In the genomic region with DNA sequence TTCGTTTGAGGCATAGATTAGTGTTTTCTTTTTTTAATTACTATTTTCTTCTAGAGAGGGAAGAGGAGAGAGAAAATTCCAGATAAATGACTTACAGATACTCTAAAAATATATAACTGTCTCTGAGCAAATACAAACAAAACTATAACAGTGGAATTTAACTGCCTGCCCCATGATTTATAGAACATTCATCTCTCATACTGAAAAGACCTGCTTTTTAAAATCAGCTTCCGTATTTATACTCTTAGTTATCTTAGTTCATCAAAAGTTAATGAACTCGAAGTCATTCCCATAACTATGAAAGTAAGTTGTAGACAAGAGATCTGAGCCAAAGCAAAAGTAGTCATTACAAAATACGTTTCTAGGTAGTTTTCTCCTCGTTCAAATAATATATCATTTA, we compare ENCODE assay signal across 22 cellular contexts.
DNase-seq lines count a peak whose midpoint lies in the region; ATAC-seq and TF ChIP-seq lines count a peak whose summit lies in the region.
"Had no signal": no experiment of that assay in that cellular context is flagged by ENCODE, and none has a peak within 500 bp of the region (broad histone marks: within the 10 kb centered on the region; RNA-seq: fewer than 3 reads in every experiment).

No MANE protein-coding gene starts in this region.

- H3K27ac Mint-ChIP-seq in activated CD8-positive, alpha-beta T cell treated with anti-CD3 and anti-CD28 coated beads, Interleukin-2, amount 10 ng/mL, durations not matched to agents 7 days and 5 days = no peak overlapping the region
- H3K27ac Mint-ChIP-seq: activated CD4-positive, alpha-beta T cell treated with anti-CD3 and anti-CD28 coated beads for 36 hours; activated T-cell treated with anti-CD3 and anti-CD28 coated beads, Interleukin-2, amount 50 U/mL, for 24 hours; CD8-positive, alpha-beta memory T cell; T-helper 2 cell treated with Interferon-gamma antibody and Interleukin-4, amounts not matched to agents 5 μg/mL and 100 μg/mL, for 36 hours had no signal

- no peaks in the 10 kb centered on the region for H3K9me3 Mint-ChIP-seq in activated CD8-positive, alpha-beta T cell treated with anti-CD3 and anti-CD28 coated beads, Interleukin-2, amount 10 ng/mL, durations not matched to agents 7 days and 5 days (ENCODE audit: insufficient read depth)
- H3K9me3 Mint-ChIP-seq: activated T-cell treated with anti-CD3 and anti-CD28 coated beads, Interleukin-2, amount 50 U/mL, for 24 hours; CD8-positive, alpha-beta memory T cell; T-helper 2 cell treated with Interferon-gamma antibody and Interleukin-4, amounts not matched to agents 5 μg/mL and 100 μg/mL, for 36 hours had no signal

- no peaks in the 10 kb centered on the region for H3K36me3 Mint-ChIP-seq in activated CD8-positive, alpha-beta T cell treated with anti-CD3 and anti-CD28 coated beads, Interleukin-2, amount 10 ng/mL, durations not matched to agents 7 days and 5 days (ENCODE audit: low read depth)

- no peak for TF ChIP-seq POLR2A in right lobe of liver (IDR thresholded peaks at IDR 0.05)
- TF ChIP-seq POLR2A in stomach (IDR thresholded peaks at IDR 0.05) = no peak

- H3K4me3 Mint-ChIP-seq in activated CD8-positive, alpha-beta T cell treated with anti-CD3 and anti-CD28 coated beads, Interleukin-2, amount 10 ng/mL, durations not matched to agents 7 days and 5 days = no peak overlapping the region
- H3K4me3 Mint-ChIP-seq: activated CD4-positive, alpha-beta T cell treated with anti-CD3 and anti-CD28 coated beads for 36 hours; activated T-cell treated with anti-CD3 and anti-CD28 coated beads, Interleukin-2, amount 50 U/mL, for 24 hours; T-helper 2 cell treated with Interferon-gamma antibody and Interleukin-4, amounts not matched to agents 5 μg/mL and 100 μg/mL, for 36 hours had no signal

- H3K27me3 Mint-ChIP-seq in activated CD8-positive, alpha-beta T cell treated with anti-CD3 and anti-CD28 coated beads, Interleukin-2, amount 10 ng/mL, durations not matched to agents 7 days and 5 days (ENCODE audit: low read depth) = no peaks in the 10 kb centered on the region

- H3K4me2 ChIP-seq in BLaER1 = peak overlapping the region; percentile 88
- H3K4me2 ChIP-seq: smooth muscle cell had no signal

- peak overlapping the region; percentile 77 for H3K9ac ChIP-seq in BLaER1

- H3K27ac ChIP-seq in BLaER1 (peak overlapping the region; percentile 70), ascending aorta (peak overlapping the region; percentile 91 to 95), right lobe of liver (peak overlapping the region in 2 of 3 donors; percentile 5 to 10), stomach (peak overlapping the region in 3 of 5 donors; percentile 18 to 79 (median 72))
- H3K27ac ChIP-seq: neutrophil, psoas muscle had no signal

- H3K4me1 Mint-ChIP-seq in activated CD8-positive, alpha-beta T cell treated with anti-CD3 and anti-CD28 coated beads, Interleukin-2, amount 10 ng/mL, durations not matched to agents 7 days and 5 days (ENCODE audit: low read depth) = no peaks in the 10 kb centered on the region
- H3K4me1 Mint-ChIP-seq: activated CD4-positive, alpha-beta T cell treated with anti-CD3 and anti-CD28 coated beads for 36 hours; CD8-positive, alpha-beta memory T cell had no signal

- H3K9me3 ChIP-seq in BLaER1 = no peaks in the 10 kb centered on the region
- H3K9me3 ChIP-seq in ascending aorta = no peaks in the 10 kb centered on the region
- no peaks in the 10 kb centered on the region for H3K9me3 ChIP-seq in right lobe of liver
- H3K9me3 ChIP-seq in stomach = no peaks in the 10 kb centered on the region
- H3K9me3 ChIP-seq: body of pancreas, heart right ventricle, neutrophil, psoas muscle had no signal

- DNase-seq in ascending aorta (ENCODE audit: low spot score in 2 of 2) = no peak
- no peak for DNase-seq in right lobe of liver
- no peak for DNase-seq in stomach
- no peak for DNase-seq in activated CD8-positive, alpha-beta T cell treated with anti-CD3 and anti-CD28 coated beads, Interleukin-2, amount 10 ng/mL, durations not matched to agents 7 days and 5 days
- no peak for DNase-seq in GOT3 (lab: John Stamatoyannopoulos, UW)
- DNase-seq in retina = no peak
- DNase-seq: activated CD4-positive, alpha-beta T cell treated with anti-CD3 and anti-CD28 coated beads for 36 hours; activated gamma-delta T cell; activated T-cell treated with anti-CD3 and anti-CD28 coated beads, Interleukin-2, amount 50 U/mL, for 24 hours; body of pancreas; CD8-positive, alpha-beta memory T cell; heart right ventricle; NCI-H446 treated with DMSO at 0.1 percent for 48 hours; PC-3; psoas muscle; stimulated activated CD4-positive, alpha-beta T cell treated with anti-CD3 and anti-CD28 coated beads, Interleukin-1b, Interleukin-23, amount 100 ng/mL, for 48 hours had no signal

- CTCF ChIA-PET in activated CD8-positive, alpha-beta T cell treated with anti-CD3 and anti-CD28 coated beads, Interleukin-2, amount 10 ng/mL, durations not matched to agents 7 days and 5 days (lab: Charles Lee) = no interaction called here

- H3K4me3 ChIP-seq in BLaER1 (peak overlapping the region; percentile 71), ascending aorta (peak overlapping the region; percentile 39 to 59), right lobe of liver (no peak overlapping the region), stomach (no peak overlapping the region)
- H3K4me3 ChIP-seq: body of pancreas, heart right ventricle, psoas muscle, smooth muscle cell had no signal

- TF ChIP-seq EP300 in stomach (IDR thresholded peaks at IDR 0.05) = no peak

- intact Hi-C loops in ascending aorta (cut with DNase I) (no loop called here), right lobe of liver (cut with DNase I) (no loop called here), stomach (cut with DNase I; ENCODE audit: low total_unique reads) (no loop called here)

- WGBS in right lobe of liver (ENCODE audit: insufficient coverage, low coverage, low lambda C conversion rate, missing lambda C conversion rate) = 19% methylated on average over 5 of the region's 5 CpGs
- WGBS in stomach, 5 donors = 50 to 80% (median 67%) methylated on average over 5 of the region's 5 CpGs

- H3K36me3 ChIP-seq in BLaER1 = peaks cover 39% of the 10 kb centered on the region
- H3K36me3 ChIP-seq in ascending aorta = peaks cover 0 to 14% of the 10 kb centered on the region in 2 donors
- peaks cover 0 to 45% (median 8%) of the 10 kb centered on the region in 4 donors for H3K36me3 ChIP-seq in right lobe of liver
- peaks cover 0 to 17% (median 8%) of the 10 kb centered on the region in 4 donors for H3K36me3 ChIP-seq in stomach

- H4K20me1 ChIP-seq in BLaER1 = peaks cover 42% of the 10 kb centered on the region

- H3K27me3 ChIP-seq in BLaER1 = no peaks in the 10 kb centered on the region
- H3K27me3 ChIP-seq in ascending aorta = no peaks in the 10 kb centered on the region
- H3K27me3 ChIP-seq in right lobe of liver = no peaks in the 10 kb centered on the region
- no peaks in the 10 kb centered on the region for H3K27me3 ChIP-seq in stomach
- H3K27me3 ChIP-seq: body of pancreas, heart right ventricle, neutrophil had no signal

- POLR2A ChIA-PET in activated CD8-positive, alpha-beta T cell treated with anti-CD3 and anti-CD28 coated beads, Interleukin-2, amount 10 ng/mL, durations not matched to agents 7 days and 5 days (lab: Charles Lee) = no interaction called here

- ATAC-seq in right lobe of liver = peak in 1 of 4 donors; percentile 15
- no peak for ATAC-seq in GM21723 (IDR thresholded peaks at IDR 0.05; ENCODE audit: unreplicated experiment)
- ATAC-seq in activated CD8-positive, alpha-beta T cell treated with anti-CD3 and anti-CD28 coated beads, Interleukin-2, amount 10 ng/mL, durations not matched to agents 7 days and 5 days = no peak
- ATAC-seq: activated CD4-positive, alpha-beta T cell treated with anti-CD3 and anti-CD28 coated beads for 36 hours; body of pancreas; heart right ventricle; PC-3; psoas muscle; Right ventricle myocardium inferior had no signal

- TF ChIP-seq CTCF in ascending aorta (IDR thresholded peaks at IDR 0.05) = no peak
- TF ChIP-seq CTCF in right lobe of liver (IDR thresholded peaks at IDR 0.05) = no peak
- TF ChIP-seq CTCF in stomach (IDR thresholded peaks at IDR 0.05) = no peak

- H3K4me1 ChIP-seq in BLaER1 (peaks cover 39% of the 10 kb centered on the region), ascending aorta (peaks cover 0 to 37% of the 10 kb centered on the region in 2 donors), right lobe of liver (peaks cover 0 to 86% (median 26%) of the 10 kb centered on the region in 4 donors), stomach (peaks cover 4 to 77% (median 33%) of the 10 kb centered on the region in 4 donors)

Comparison
In these comparisons a context has a peak if more than half of its experiments do, and no peak if none do; other contexts are left out.
1. H3K27ac ChIP-seq: peak in every context shown above with its lines; median percentile 93 in ascending aorta; 72 in stomach; 70 in BLaER1; 8 in right lobe of liver.
2. H3K4me3 ChIP-seq: peak in BLaER1 (single experiment) and ascending aorta (2 of 2); none in right lobe of liver (0 of 3) and stomach (0 of 4).